Comparison of ENCODE assay signal across 9 cellular contexts in the genomic region with DNA sequence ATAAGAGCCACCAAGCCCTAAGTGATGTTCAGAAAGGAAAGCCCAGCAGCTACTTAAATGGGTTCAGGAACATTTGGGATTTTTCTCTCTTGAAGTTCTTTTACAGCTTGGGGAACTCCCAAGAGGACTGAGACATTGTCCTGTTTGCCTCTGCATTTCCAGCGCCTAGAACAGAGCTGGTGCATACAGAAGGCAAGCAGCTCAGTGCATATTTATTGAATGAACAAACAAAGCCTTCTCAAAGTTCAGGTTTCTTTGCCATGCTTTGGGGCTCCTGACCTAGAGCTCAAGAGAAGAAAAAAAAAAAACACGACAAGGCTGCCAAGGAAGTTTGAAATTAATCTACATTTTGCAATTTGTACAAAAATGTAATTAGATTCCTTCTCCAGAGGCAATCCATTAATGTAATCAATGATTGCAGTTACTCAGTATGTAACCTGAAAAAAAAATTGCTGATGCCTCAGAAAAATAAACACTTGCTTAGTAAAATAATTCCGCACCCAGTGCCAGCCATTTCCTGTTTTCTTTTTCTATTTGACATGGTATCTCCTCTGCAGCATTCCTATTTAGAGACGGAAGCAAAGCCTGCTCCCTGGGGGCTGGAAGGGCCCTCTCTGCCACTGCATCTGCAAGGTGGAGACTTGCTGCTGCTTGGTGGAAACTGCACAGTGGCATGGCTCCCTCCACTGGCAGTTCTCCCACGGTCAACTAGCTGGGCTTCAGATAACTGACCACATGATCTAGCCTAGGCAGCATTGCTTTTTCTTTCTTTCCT.
DNase-seq lines count a peak whose midpoint lies in the region; ATAC-seq and TF ChIP-seq lines count a peak whose summit lies in the region.
"Had no signal": no experiment of that assay in that cellular context is flagged by ENCODE, and none has a peak within 500 bp of the region (broad histone marks: within the 10 kb centered on the region; RNA-seq: fewer than 3 reads in every experiment).

No MANE protein-coding gene starts in this region.

- H3K4me2 ChIP-seq in MM.1S (ENCODE audit: low read depth, low read length), result no peak overlapping the region

- CTCF ChIA-PET in CD4-positive, alpha-beta T cell (lab: Charles Lee), result no interaction called here

- H3K4me3 ChIP-seq in MM.1S (ENCODE audit: low read length), result no peak overlapping the region

- H3K9ac ChIP-seq in MM.1S (ENCODE audit: low read length), result no peak overlapping the region

- peaks cover 6% of the 10 kb centered on the region; the same call in 1 of the 2 replicates for H3K79me2 ChIP-seq in MM.1S (ENCODE audit: low read length)

- H3K4me3 Mint-ChIP-seq in CD4-positive, alpha-beta T cell, result no peak overlapping the region
- no peak overlapping the region for H3K4me3 Mint-ChIP-seq in activated T-helper 1 cell treated with anti-CD3 and anti-CD28 coated beads, Interleukin-12 subunit alpha, Interleukin-12 subunit beta, Interleukin-2, Interleukin-4 antibody, amounts not matched to agents 30 ng/mL and 10 ng/mL and 1 ng/mL, durations not matched to agents 14 hours and 24 hours and 36 hours

- H3K27ac ChIP-seq in MM.1S (ENCODE audit: low read length), result no peak overlapping the region
- H3K27ac ChIP-seq in CD4-positive, alpha-beta T cell (ENCODE audit: low read depth, low read length), result no peak overlapping the region

- H3K36me3 Mint-ChIP-seq in CD4-positive, alpha-beta T cell (ENCODE audit: low read depth), result no peaks in the 10 kb centered on the region
- H3K36me3 Mint-ChIP-seq in activated T-helper 1 cell treated with anti-CD3 and anti-CD28 coated beads, Interleukin-12 subunit alpha, Interleukin-12 subunit beta, Interleukin-2, Interleukin-4 antibody, amounts not matched to agents 30 ng/mL and 10 ng/mL and 1 ng/mL, durations not matched to agents 14 hours and 24 hours and 36 hours (ENCODE audit: low read depth), result no peaks in the 10 kb centered on the region

- H3K4me1 ChIP-seq in MM.1S (ENCODE audit: low read length), result peaks cover 21% of the 10 kb centered on the region

- no peaks in the 10 kb centered on the region for H3K9me2 ChIP-seq in MM.1S (replicated peaks; ENCODE audit: insufficient read depth, low read length)

- no peaks in the 10 kb centered on the region for H4K20me1 ChIP-seq in MM.1S (ENCODE audit: insufficient read depth, low read length)

- no peaks in the 10 kb centered on the region for H3K4me1 Mint-ChIP-seq in CD4-positive, alpha-beta T cell (ENCODE audit: low read depth)
- H3K4me1 Mint-ChIP-seq in activated T-helper 1 cell treated with anti-CD3 and anti-CD28 coated beads, Interleukin-12 subunit alpha, Interleukin-12 subunit beta, Interleukin-2, Interleukin-4 antibody, amounts not matched to agents 30 ng/mL and 10 ng/mL and 1 ng/mL, durations not matched to agents 14 hours and 24 hours and 36 hours (ENCODE audit: low read depth), result no peaks in the 10 kb centered on the region

- peak; percentile 78 for DNase-seq in DMS53 (lab: John Stamatoyannopoulos, UW)
- DNase-seq in MM.1S, result peak; percentile 57
- peak; percentile 4 to 48 for DNase-seq in T47D (ENCODE audit: low read depth in 1 of 2, low spot score in 1 of 2)
- peak; percentile 71 for DNase-seq in medulla oblongata (ENCODE audit: extremely low spot score)
- no peak for DNase-seq in CD4-positive, alpha-beta T cell
- no peak for DNase-seq in activated T-helper 1 cell treated with anti-CD3 and anti-CD28 coated beads, Interleukin-12 subunit alpha, Interleukin-12 subunit beta, Interleukin-2, Interleukin-4 antibody, amounts not matched to agents 30 ng/mL and 10 ng/mL and 1 ng/mL, durations not matched to agents 14 hours and 24 hours and 36 hours (ENCODE audit: low spot score)
- no peak for DNase-seq in stimulated activated CD4-positive, alpha-beta T cell treated with anti-CD3 and anti-CD28 coated beads, Interleukin-4, amount 100 ng/mL, for 24 hours
- no peak for DNase-seq in middle frontal gyrus (ENCODE audit: extremely low spot score, low spot score)
- DNase-seq: OCI-M1 had no signal

- H3K9me3 Mint-ChIP-seq in CD4-positive, alpha-beta T cell, result no peaks in the 10 kb centered on the region
- no peaks in the 10 kb centered on the region for H3K9me3 Mint-ChIP-seq in activated T-helper 1 cell treated with anti-CD3 and anti-CD28 coated beads, Interleukin-12 subunit alpha, Interleukin-12 subunit beta, Interleukin-2, Interleukin-4 antibody, amounts not matched to agents 30 ng/mL and 10 ng/mL and 1 ng/mL, durations not matched to agents 14 hours and 24 hours and 36 hours

- H2AFZ ChIP-seq in MM.1S (ENCODE audit: low read length), result no peak overlapping the region

- H3F3A ChIP-seq in MM.1S (ENCODE audit: insufficient read depth, low read length), result peaks cover 9% of the 10 kb centered on the region

- no peaks in the 10 kb centered on the region for H3K27me3 ChIP-seq in MM.1S (replicated peaks; ENCODE audit: insufficient read depth, low read length)
- peaks cover 4% of the 10 kb centered on the region for H3K27me3 ChIP-seq in CD4-positive, alpha-beta T cell (ENCODE audit: control insufficient read depth, insufficient read depth, low read length)

- intact Hi-C loops in CD4-positive, alpha-beta T cell (cut with DNase I, micrococcal nuclease), result no loop called here
- intact Hi-C loops in activated T-helper 1 cell treated with anti-CD3 and anti-CD28 coated beads, Interleukin-12 subunit alpha, Interleukin-12 subunit beta, Interleukin-2, Interleukin-4 antibody, amounts not matched to agents 30 ng/mL and 10 ng/mL and 1 ng/mL, durations not matched to agents 14 hours and 24 hours and 36 hours (cut with micrococcal nuclease), result no loop called here

- H3K27ac Mint-ChIP-seq in CD4-positive, alpha-beta T cell, result no peak overlapping the region
- no peak overlapping the region for H3K27ac Mint-ChIP-seq in activated T-helper 1 cell treated with anti-CD3 and anti-CD28 coated beads, Interleukin-12 subunit alpha, Interleukin-12 subunit beta, Interleukin-2, Interleukin-4 antibody, amounts not matched to agents 30 ng/mL and 10 ng/mL and 1 ng/mL, durations not matched to agents 14 hours and 24 hours and 36 hours

- POLR2A ChIA-PET in CD4-positive, alpha-beta T cell (lab: Charles Lee), result no interaction called here

- no peak for ATAC-seq in CD4-positive, alpha-beta T cell (ENCODE audit: poor library complexity)

- H3K9me3 ChIP-seq in MM.1S (replicated peaks; ENCODE audit: insufficient read depth, low read length), result no peaks in the 10 kb centered on the region
- no peaks in the 10 kb centered on the region for H3K9me3 ChIP-seq in CD4-positive, alpha-beta T cell (ENCODE audit: control insufficient read depth, low read length)

- peaks cover 20% of the 10 kb centered on the region for H3K27me3 Mint-ChIP-seq in CD4-positive, alpha-beta T cell
- H3K27me3 Mint-ChIP-seq in activated T-helper 1 cell treated with anti-CD3 and anti-CD28 coated beads, Interleukin-12 subunit alpha, Interleukin-12 subunit beta, Interleukin-2, Interleukin-4 antibody, amounts not matched to agents 30 ng/mL and 10 ng/mL and 1 ng/mL, durations not matched to agents 14 hours and 24 hours and 36 hours (ENCODE audit: insufficient read depth), result peaks cover 12% of the 10 kb centered on the region

- in situ Hi-C loops in T47D (cut with HindIII; ENCODE audit: low pct_unique_long_range_greater_than_20kb, low sequenced_read_pairs), result no loop called here

- no peaks in the 10 kb centered on the region for H3K36me3 ChIP-seq in MM.1S (replicated peaks; ENCODE audit: insufficient read depth, low read length)

- peak; percentile 79 for TF ChIP-seq CTCF in MM.1S (IDR thresholded peaks at IDR 0.05; ENCODE audit: low read length)
- no peak for TF ChIP-seq CTCF in CD4-positive, alpha-beta T cell (IDR thresholded peaks at IDR 0.05)

Comparison
In these comparisons a context has a peak if more than half of its experiments do, and no peak if none do; other contexts are left out.
1. DNase-seq: peak in DMS53 (single experiment), MM.1S (single experiment), T47D (2 of 2) and medulla oblongata (single experiment); none in CD4-positive, alpha-beta T cell (0 of 10), activated T-helper 1 cell treated with anti-CD3 and anti-CD28 coated beads, Interleukin-12 subunit alpha, Interleukin-12 subunit beta, Interleukin-2, Interleukin-4 antibody, amounts not matched to agents 30 ng/mL and 10 ng/mL and 1 ng/mL, durations not matched to agents 14 hours and 24 hours and 36 hours (single experiment), stimulated activated CD4-positive, alpha-beta T cell treated with anti-CD3 and anti-CD28 coated beads, Interleukin-4, amount 100 ng/mL, for 24 hours (single experiment) and middle frontal gyrus (single experiment).